ENCODE assay signal across 25 cellular contexts in the genomic region with DNA sequence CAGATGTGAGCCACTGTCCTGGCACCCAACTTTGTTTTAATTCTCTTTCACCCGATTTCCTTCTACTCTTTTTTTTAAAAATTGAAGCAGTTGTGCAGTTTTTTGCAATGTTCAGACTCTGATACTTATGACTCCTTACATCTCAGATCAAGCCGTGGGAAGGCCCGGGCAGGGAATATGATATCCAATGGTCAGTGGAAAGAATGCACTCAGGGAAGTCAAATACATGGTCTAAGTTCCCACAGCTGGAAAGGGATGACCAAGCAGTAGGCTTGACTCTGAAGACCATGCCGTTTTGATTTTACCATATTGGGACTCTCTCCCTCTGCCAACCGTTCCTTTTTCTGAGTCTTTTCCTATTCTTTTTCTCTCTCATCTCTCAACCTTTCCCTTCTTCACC.
DNase-seq lines count a peak whose midpoint lies in the region; ATAC-seq and TF ChIP-seq lines count a peak whose summit lies in the region.
"Had no signal": no experiment of that assay in that cellular context is flagged by ENCODE, and none has a peak within 500 bp of the region (broad histone marks: within the 10 kb centered on the region; RNA-seq: fewer than 3 reads in every experiment).

No MANE protein-coding gene starts in this region.

- DNase-seq in RPMI7951 (ENCODE audit: low read depth) (peak; percentile 68), choroid plexus epithelial cell (ENCODE audit: low read depth) (peak; percentile 15), myocyte (ENCODE audit: low read depth) (peak; percentile 26), D341Med (ENCODE audit: low spot score) (no peak), LoVo (ENCODE audit: low spot score) (no peak)
- no peak for DNase-seq in stimulated activated CD4-positive, alpha-beta T cell treated with anti-CD3 and anti-CD28 coated beads, Interleukin-12 subunit alpha, Interleukin-12 subunit beta, amount 100 ng/mL, for 4 hours
- DNase-seq: CD4-positive, alpha-beta memory T cell; COR-L47; H7; MG63; NCI-H1105 treated with DMSO at 0.1 percent for 48 hours; NCI-H146; NCI-H1930; NCI-H2107; NCI-H446; NCI-H524 treated with DMSO at 0.1 percent for 48 hours; NCI-H774; SJCRH30 had no signal

- no peaks in the 10 kb centered on the region for H3K27me3 ChIP-seq in BLaER1 treated with 17β-estradiol and CSF1 and Interleukin-3, amounts not matched to agents 10 nM and 100 nM
- H3K27me3 ChIP-seq: BLaER1, MG63, SJCRH30 had no signal

- no peak overlapping the region for H3K4me3 ChIP-seq in BLaER1 treated with 17β-estradiol and CSF1 and Interleukin-3, amounts not matched to agents 10 nM and 100 nM
- H3K4me3 ChIP-seq in choroid plexus epithelial cell (ENCODE audit: low read depth, low read length), result no peak overlapping the region
- H3K4me3 ChIP-seq: BLaER1, GM12878, GM23248, MG63, SJCRH30 had no signal

- peak overlapping the region in 2 of 11 experiments; percentile 12 to 34; a peak in 2 of 22 replicates for H3K9ac ChIP-seq in BLaER1 treated with 17β-estradiol and CSF1 and Interleukin-3, amounts not matched to agents 10 nM and 100 nM
- H3K9ac ChIP-seq: BLaER1, GM23248 had no signal

- H3K36me3 ChIP-seq in BLaER1 treated with 17β-estradiol and CSF1 and Interleukin-3, amounts not matched to agents 10 nM and 100 nM, result no peaks in the 10 kb centered on the region
- H3K36me3 ChIP-seq: BLaER1, MG63, SJCRH30 had no signal

- ATAC-seq in HG03159 (IDR thresholded peaks at IDR 0.05; ENCODE audit: unreplicated experiment), result no peak
- ATAC-seq: GM12878, Right ventricle myocardium inferior, SK-N-SH treated with all-trans-retinoic acid at 6 μM for 48 hours had no signal

- H3K4me2 ChIP-seq in BLaER1 treated with 17β-estradiol and CSF1 and Interleukin-3, amounts not matched to agents 10 nM and 100 nM, result peak overlapping the region in 6 of 11 experiments; percentile 2 to 77 (median 64); a peak in 10 of 22 replicates
- H3K4me2 ChIP-seq: BLaER1 had no signal

- peak overlapping the region in 5 of 11 experiments; percentile 8 to 67 (median 61); a peak in 8 of 22 replicates for H3K27ac ChIP-seq in BLaER1 treated with 17β-estradiol and CSF1 and Interleukin-3, amounts not matched to agents 10 nM and 100 nM
- H3K27ac ChIP-seq: BLaER1, GM23248, SJCRH30 had no signal

- TF ChIP-seq CTCF in choroid plexus epithelial cell (conservative IDR thresholded peaks at IDR 0.05; ENCODE audit: low read depth, low read length), result no peak

- H4K20me1 ChIP-seq in BLaER1 treated with 17β-estradiol and CSF1 and Interleukin-3, amounts not matched to agents 10 nM and 100 nM, result no peaks in the 10 kb centered on the region
- H4K20me1 ChIP-seq: BLaER1 had no signal

- H3K4me1 ChIP-seq in BLaER1 treated with 17β-estradiol and CSF1 and Interleukin-3, amounts not matched to agents 10 nM and 100 nM, result peaks cover 0 to 61% (median 15%) of the 10 kb centered on the region in 10 experiments; a peak in 11 of 20 replicates
- H3K4me1 ChIP-seq: BLaER1, SJCRH30 had no signal

- H3K9me3 ChIP-seq in BLaER1 treated with 17β-estradiol and CSF1 and Interleukin-3, amounts not matched to agents 10 nM and 100 nM (replicated peaks in 1 of 11), result no peaks in the 10 kb centered on the region
- H3K9me3 ChIP-seq: BLaER1, MG63, SJCRH30 had no signal

Comparison
In these comparisons a context has a peak if more than half of its experiments do, and no peak if none do; other contexts are left out.
1. DNase-seq: peak in RPMI7951 (single experiment), choroid plexus epithelial cell (single experiment) and myocyte (single experiment); none in stimulated activated CD4-positive, alpha-beta T cell treated with anti-CD3 and anti-CD28 coated beads, Interleukin-12 subunit alpha, Interleukin-12 subunit beta, amount 100 ng/mL, for 4 hours (single experiment), D341Med (single experiment) and LoVo (single experiment).